Comparison of ENCODE assay signal across 9 cellular contexts in the genomic region with DNA sequence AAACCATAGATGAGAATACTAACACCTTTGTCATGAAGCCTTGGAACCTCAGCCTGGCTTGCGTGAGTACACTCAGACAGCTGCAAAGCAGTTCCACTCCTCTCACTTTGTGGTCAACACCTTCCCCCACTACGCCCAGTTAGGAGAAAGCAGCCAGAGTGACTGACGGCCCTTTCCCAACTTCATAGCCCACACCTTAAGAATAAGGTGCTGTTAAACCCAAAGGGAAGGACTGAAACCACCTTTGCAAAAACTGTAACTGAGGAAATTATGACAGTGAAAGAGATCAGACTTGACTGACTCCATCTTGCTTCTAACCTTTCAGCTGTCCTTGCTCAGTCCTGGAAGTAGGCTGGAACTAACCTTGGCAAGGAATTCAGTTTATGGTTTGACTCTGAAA. TPM values are rescaled to one million over a fixed set of nuclear protein-coding genes. Genes with fewer than 3 reads are reported as not detected.
DNase-seq lines count a peak whose midpoint lies in the region; ATAC-seq and TF ChIP-seq lines count a peak whose summit lies in the region.
"Had no signal": no experiment of that assay in that cellular context is flagged by ENCODE, and none has a peak within 500 bp of the region (broad histone marks: within the 10 kb centered on the region; RNA-seq: fewer than 3 reads in every experiment).

No MANE protein-coding gene starts in this region.

- peaks cover 17% of the 10 kb centered on the region for H3K9me3 Mint-ChIP-seq in activated naive CD4-positive, alpha-beta T cell treated with anti-CD3 and anti-CD28 coated beads for 36 hours
- peaks cover 23% of the 10 kb centered on the region for H3K9me3 Mint-ChIP-seq in type B pancreatic cell

- no peaks in the 10 kb centered on the region for H3K27me3 Mint-ChIP-seq in activated naive CD4-positive, alpha-beta T cell treated with anti-CD3 and anti-CD28 coated beads for 36 hours (ENCODE audit: low read depth)
- no peaks in the 10 kb centered on the region for H3K27me3 Mint-ChIP-seq in type B pancreatic cell

- H3K4me3 ChIP-seq in cardiac muscle cell = no peak overlapping the region

- no peaks in the 10 kb centered on the region for H3K27me3 ChIP-seq in cardiac muscle cell

- DNase-seq in cardiac muscle cell (ENCODE audit: low read depth in 1 of 2, low spot score in 1 of 2) (peak in 1 of 2 donors; percentile 42), cardiac septum (ENCODE audit: low spot score) (no peak), type B pancreatic cell (ENCODE audit: extremely low spot score, unreplicated experiment) (no peak), LoVo (ENCODE audit: low spot score) (no peak)
- DNase-seq in activated naive CD4-positive, alpha-beta T cell treated with anti-CD3 and anti-CD28 coated beads for 36 hours = peak; percentile 71
- DNase-seq in stimulated activated CD8-positive, alpha-beta memory T cell treated with anti-CD3 and anti-CD28 coated beads, Interleukin-7, amount 100 ng/mL, for 48 hours (ENCODE audit: extremely low read depth in 1 of 2, low read depth in 1 of 2) = peak; percentile 46 to 70
- DNase-seq: NCI-H1105 had no signal

- TF ChIP-seq CTCF in cardiac muscle cell (IDR thresholded peaks at IDR 0.05; ENCODE audit: low read depth, low read length) (no peak), type B pancreatic cell (conservative IDR thresholded peaks at IDR 0.05) (no peak)

- ATAC-seq in HG03095 (IDR thresholded peaks at IDR 0.05; ENCODE audit: unreplicated experiment) (peak; percentile 68), GM18861 (IDR thresholded peaks at IDR 0.05; ENCODE audit: unreplicated experiment) (no peak)

- CTCF ChIA-PET in activated naive CD4-positive, alpha-beta T cell treated with anti-CD3 and anti-CD28 coated beads for 36 hours (lab: Charles Lee) = interaction anchor here (2.4 kb wide), 1 partner anchor 27 kb away, joined by 11 read pairs; no protein-coding TSS in a partner anchor

- no peaks in the 10 kb centered on the region for H3K36me3 ChIP-seq in cardiac muscle cell

- H3K4me3 Mint-ChIP-seq in activated naive CD4-positive, alpha-beta T cell treated with anti-CD3 and anti-CD28 coated beads for 36 hours = no peak overlapping the region
- H3K4me3 Mint-ChIP-seq in type B pancreatic cell = no peak overlapping the region

- peaks cover 51% of the 10 kb centered on the region for H3K4me1 Mint-ChIP-seq in activated naive CD4-positive, alpha-beta T cell treated with anti-CD3 and anti-CD28 coated beads for 36 hours (ENCODE audit: low read depth)
- no peaks in the 10 kb centered on the region for H3K4me1 Mint-ChIP-seq in type B pancreatic cell (ENCODE audit: unreplicated experiment)

- peaks cover 5% of the 10 kb centered on the region for H3K9me3 ChIP-seq in cardiac muscle cell (ENCODE audit: low read depth)

- peaks cover 23% of the 10 kb centered on the region for H3K36me3 Mint-ChIP-seq in activated naive CD4-positive, alpha-beta T cell treated with anti-CD3 and anti-CD28 coated beads for 36 hours (ENCODE audit: low read depth)
- H3K36me3 Mint-ChIP-seq in type B pancreatic cell = peaks cover 31% of the 10 kb centered on the region

- peak overlapping the region; percentile 48 for H3K27ac ChIP-seq in cardiac muscle cell

- intact Hi-C loops in cardiac septum (cut with DNase I) = no loop called here
- intact Hi-C loops in activated naive CD4-positive, alpha-beta T cell treated with anti-CD3 and anti-CD28 coated beads for 36 hours (cut with micrococcal nuclease) = loop anchor here (1.0 to 2.0 kb wide), 2 partner anchors 11 to 20 kb away; no protein-coding TSS in a partner anchor

- H3K27ac Mint-ChIP-seq in activated naive CD4-positive, alpha-beta T cell treated with anti-CD3 and anti-CD28 coated beads for 36 hours = peak overlapping the region; percentile 79
- H3K27ac Mint-ChIP-seq in type B pancreatic cell = no peak overlapping the region

- H3K4me1 ChIP-seq in cardiac muscle cell (ENCODE audit: low read depth) = no peaks in the 10 kb centered on the region

RNA-seq across cellular contexts. Expression of gene N4BP1, which starts 13.7 kb away (rescaled TPM):
- total RNA-seq in cardiac muscle cell (9.7 and 10.5 TPM in 2 replicates), cardiac septum (20.9 TPM), type B pancreatic cell (ENCODE audit: low replicate concordance) (39.4 and 47.2 TPM in 2 replicates)
- polyA plus RNA-seq in cardiac muscle cell = 18.3 and 26.2 TPM in 2 replicates
- 10 to 100 TPM; 25.1 to 27.2 TPM for total RNA-seq in activated naive CD4-positive, alpha-beta T cell treated with anti-CD3 and anti-CD28 coated beads for 36 hours

Comparison
In these comparisons a context has a peak if more than half of its experiments do, and no peak if none do; other contexts are left out.
1. DNase-seq: peak in activated naive CD4-positive, alpha-beta T cell treated with anti-CD3 and anti-CD28 coated beads for 36 hours (single experiment) and stimulated activated CD8-positive, alpha-beta memory T cell treated with anti-CD3 and anti-CD28 coated beads, Interleukin-7, amount 100 ng/mL, for 48 hours (2 of 2); none in cardiac septum (single experiment), type B pancreatic cell (single experiment) and LoVo (single experiment).